ENCODE assay signal across 25 cellular contexts in the genomic region with DNA sequence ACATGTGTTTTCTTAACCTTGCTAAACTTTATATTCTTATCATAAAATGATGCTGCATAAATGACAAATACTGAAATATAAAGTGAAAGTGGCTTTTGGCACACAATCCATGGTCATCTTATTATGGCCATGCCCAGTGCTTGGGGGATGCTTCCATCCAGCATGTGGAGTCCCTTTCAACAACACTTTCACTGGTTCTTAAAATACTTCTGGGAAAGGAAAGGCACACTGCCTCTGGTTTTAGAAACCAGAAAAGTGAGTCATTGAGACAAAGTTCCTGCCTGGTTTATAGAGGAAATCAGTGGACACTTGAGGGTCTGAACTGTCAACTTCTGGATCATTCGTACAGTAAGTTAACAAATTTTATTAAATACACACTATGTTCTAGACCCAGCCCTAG.
A peak's percentile ranks its signal among the peaks of the same experiment; 100 is the strongest.
DNase-seq lines count a peak whose midpoint lies in the region; ATAC-seq and TF ChIP-seq lines count a peak whose summit lies in the region.
"Had no signal": no experiment of that assay in that cellular context is flagged by ENCODE, and none has a peak within 500 bp of the region (broad histone marks: within the 10 kb centered on the region; RNA-seq: fewer than 3 reads in every experiment).

No MANE protein-coding gene starts in this region.

- H3K4me1 Mint-ChIP-seq in activated T-helper 2 cell treated with anti-CD3 and anti-CD28 coated beads, Interferon-gamma antibody, Interleukin-2, Interleukin-4, amounts not matched to agents 10 μg/mL and 5 μg/mL and 100 μg/mL, durations not matched to agents 14 hours and 24 hours and 36 hours (ENCODE audit: low read depth): no peaks in the 10 kb centered on the region
- H3K4me1 Mint-ChIP-seq: activated CD4-positive, alpha-beta memory T cell treated with anti-CD3 and anti-CD28 coated beads, Interleukin-2, amount 10 ng/mL, durations not matched to agents 7 days and 5 days; activated naive CD8-positive, alpha-beta T cell treated with anti-CD3 and anti-CD28 coated beads, Interleukin-2, amount 50 U/mL, for 24 hours; B cell; neural crest cell; stimulated activated memory B cell treated with anti-CD40 and anti-IgM and Interleukin-4, amounts not matched to agents 10 μg/mL and 1 μg/mL and 100 μg/mL, for 72 hours had no signal

- no peak overlapping the region for H3K27ac Mint-ChIP-seq in activated T-helper 2 cell treated with anti-CD3 and anti-CD28 coated beads, Interferon-gamma antibody, Interleukin-2, Interleukin-4, amounts not matched to agents 10 μg/mL and 5 μg/mL and 100 μg/mL, durations not matched to agents 14 hours and 24 hours and 36 hours
- H3K27ac Mint-ChIP-seq: activated CD4-positive, alpha-beta memory T cell treated with anti-CD3 and anti-CD28 coated beads, Interleukin-2, amount 10 ng/mL, durations not matched to agents 7 days and 5 days; activated naive CD8-positive, alpha-beta T cell treated with anti-CD3 and anti-CD28 coated beads, Interleukin-2, amount 50 U/mL, for 24 hours; B cell; stimulated activated memory B cell treated with anti-CD40 and anti-IgM and Interleukin-4, amounts not matched to agents 10 μg/mL and 1 μg/mL and 100 μg/mL, for 72 hours had no signal

- no peaks in the 10 kb centered on the region for H3K36me3 ChIP-seq in upper lobe of right lung
- H3K36me3 ChIP-seq: prostate gland had no signal

- no peaks in the 10 kb centered on the region for H3K27me3 Mint-ChIP-seq in activated T-helper 2 cell treated with anti-CD3 and anti-CD28 coated beads, Interferon-gamma antibody, Interleukin-2, Interleukin-4, amounts not matched to agents 10 μg/mL and 5 μg/mL and 100 μg/mL, durations not matched to agents 14 hours and 24 hours and 36 hours (ENCODE audit: low read depth)
- H3K27me3 Mint-ChIP-seq: activated CD4-positive, alpha-beta memory T cell treated with anti-CD3 and anti-CD28 coated beads, Interleukin-2, amount 10 ng/mL, durations not matched to agents 7 days and 5 days; activated naive CD8-positive, alpha-beta T cell treated with anti-CD3 and anti-CD28 coated beads, Interleukin-2, amount 50 U/mL, for 24 hours; B cell; stimulated activated memory B cell treated with anti-CD40 and anti-IgM and Interleukin-4, amounts not matched to agents 10 μg/mL and 1 μg/mL and 100 μg/mL, for 72 hours had no signal

- no peak overlapping the region for H3K27ac ChIP-seq in upper lobe of right lung
- H3K27ac ChIP-seq: foreskin keratinocyte, KMS-11, prostate gland had no signal

- no peaks in the 10 kb centered on the region for H3K4me1 ChIP-seq in upper lobe of right lung
- H3K4me1 ChIP-seq: foreskin keratinocyte, prostate gland had no signal

- no peaks in the 10 kb centered on the region for H3K9me3 ChIP-seq in upper lobe of right lung
- H3K9me3 ChIP-seq: mucosa of descending colon, prostate gland had no signal

- ATAC-seq in SK-N-SH treated with all-trans-retinoic acid at 6 μM for 48 hours (peak; percentile 35; the same call in 1 of the 3 replicates), upper lobe of right lung (peak; percentile 31), HG02970 (IDR thresholded peaks at IDR 0.05; ENCODE audit: low FRiP score, unreplicated experiment) (no peak)
- ATAC-seq: activated CD4-positive, CD25-positive, alpha-beta regulatory T cell treated with anti-CD3 and anti-CD28 coated beads, Interleukin-2, amount 50 U/mL, for 24 hours; activated naive CD8-positive, alpha-beta T cell treated with anti-CD3 and anti-CD28 coated beads, Interleukin-2, amount 50 U/mL, for 24 hours; foreskin keratinocyte; mucosa of descending colon; stimulated activated memory B cell treated with anti-CD40 and anti-IgM and Interleukin-4, amounts not matched to agents 10 μg/mL and 1 μg/mL and 100 μg/mL, for 72 hours had no signal

- H3K4me3 Mint-ChIP-seq in activated T-helper 2 cell treated with anti-CD3 and anti-CD28 coated beads, Interferon-gamma antibody, Interleukin-2, Interleukin-4, amounts not matched to agents 10 μg/mL and 5 μg/mL and 100 μg/mL, durations not matched to agents 14 hours and 24 hours and 36 hours (ENCODE audit: low read depth): no peak overlapping the region
- H3K4me3 Mint-ChIP-seq: activated CD4-positive, alpha-beta memory T cell treated with anti-CD3 and anti-CD28 coated beads, Interleukin-2, amount 10 ng/mL, durations not matched to agents 7 days and 5 days; activated naive CD8-positive, alpha-beta T cell treated with anti-CD3 and anti-CD28 coated beads, Interleukin-2, amount 50 U/mL, for 24 hours; B cell; neural crest cell; stimulated activated memory B cell treated with anti-CD40 and anti-IgM and Interleukin-4, amounts not matched to agents 10 μg/mL and 1 μg/mL and 100 μg/mL, for 72 hours had no signal

- intact Hi-C loops in upper lobe of right lung (cut with DNase I): no loop called here
- intact Hi-C loops in activated T-helper 2 cell treated with anti-CD3 and anti-CD28 coated beads, Interferon-gamma antibody, Interleukin-2, Interleukin-4, amounts not matched to agents 10 μg/mL and 5 μg/mL and 100 μg/mL, durations not matched to agents 14 hours and 24 hours and 36 hours (cut with micrococcal nuclease): no loop called here

- no peak for TF ChIP-seq CTCF in fibroblast of pulmonary artery (IDR thresholded peaks at IDR 0.05; ENCODE audit: low read length, missing control alignments)
- no peak for TF ChIP-seq CTCF in upper lobe of right lung (IDR thresholded peaks at IDR 0.05)

- no peaks in the 10 kb centered on the region for H3K9me3 Mint-ChIP-seq in activated T-helper 2 cell treated with anti-CD3 and anti-CD28 coated beads, Interferon-gamma antibody, Interleukin-2, Interleukin-4, amounts not matched to agents 10 μg/mL and 5 μg/mL and 100 μg/mL, durations not matched to agents 14 hours and 24 hours and 36 hours
- H3K9me3 Mint-ChIP-seq: activated CD4-positive, alpha-beta memory T cell treated with anti-CD3 and anti-CD28 coated beads, Interleukin-2, amount 10 ng/mL, durations not matched to agents 7 days and 5 days; neural crest cell; stimulated activated memory B cell treated with anti-CD40 and anti-IgM and Interleukin-4, amounts not matched to agents 10 μg/mL and 1 μg/mL and 100 μg/mL, for 72 hours had no signal

- no peaks in the 10 kb centered on the region for H3K36me3 Mint-ChIP-seq in activated T-helper 2 cell treated with anti-CD3 and anti-CD28 coated beads, Interferon-gamma antibody, Interleukin-2, Interleukin-4, amounts not matched to agents 10 μg/mL and 5 μg/mL and 100 μg/mL, durations not matched to agents 14 hours and 24 hours and 36 hours (ENCODE audit: low read depth)
- H3K36me3 Mint-ChIP-seq: stimulated activated memory B cell treated with anti-CD40 and anti-IgM and Interleukin-4, amounts not matched to agents 10 μg/mL and 1 μg/mL and 100 μg/mL, for 72 hours had no signal

- no peaks in the 10 kb centered on the region for H3K27me3 ChIP-seq in upper lobe of right lung
- H3K27me3 ChIP-seq: foreskin keratinocyte had no signal

- H3K4me3 ChIP-seq in fibroblast of pulmonary artery (replicated peaks; ENCODE audit: low read depth, low read length) (no peak overlapping the region), upper lobe of right lung (no peak overlapping the region)
- H3K4me3 ChIP-seq: mucosa of descending colon, prostate gland had no signal

- DNase-seq in ELR (ENCODE audit: low read depth): peak; percentile 34
- peak; percentile 21 for DNase-seq in fibroblast of pulmonary artery (ENCODE audit: low read depth)
- no peak for DNase-seq in upper lobe of right lung
- DNase-seq in activated T-helper 2 cell treated with anti-CD3 and anti-CD28 coated beads, Interferon-gamma antibody, Interleukin-2, Interleukin-4, amounts not matched to agents 10 μg/mL and 5 μg/mL and 100 μg/mL, durations not matched to agents 14 hours and 24 hours and 36 hours (ENCODE audit: low spot score): no peak
- no peak for DNase-seq in NAMALWA (ENCODE audit: low spot score)
- DNase-seq: activated CD4-positive, alpha-beta memory T cell treated with anti-CD3 and anti-CD28 coated beads, Interleukin-2, amount 10 ng/mL, durations not matched to agents 7 days and 5 days; activated gamma-delta T cell; activated naive CD8-positive, alpha-beta T cell treated with anti-CD3 and anti-CD28 coated beads, Interleukin-2, amount 50 U/mL, for 24 hours; COR-L47; DMS79 treated with DMSO at 0.1 percent for 48 hours; hippocampal formation; islet precursor cell; mucosa of descending colon; NCI-H1092; NCI-H1930; T1000 had no signal

TF ChIP-seq in SK-N-SH treated with all-trans-retinoic acid at 6 μM for 48 hours, 23 proteins besides CTCF, POLR2A, EP300 and RAD21:
- TF ChIP-seq ISL1 (CRISPR knock-in tag; IDR thresholded peaks at IDR 0.05) (no peak), PPARA (CRISPR knock-in tag; IDR thresholded peaks at IDR 0.05; ENCODE audit: borderline replicate concordance) (no peak), ZNF565 (CRISPR knock-in tag; conservative IDR thresholded peaks at IDR 0.05; ENCODE audit: low read depth) (no peak), TCF4 (CRISPR knock-in tag; IDR thresholded peaks at IDR 0.05; ENCODE audit: borderline replicate concordance) (no peak), ARNTL (CRISPR knock-in tag; IDR thresholded peaks at IDR 0.05; ENCODE audit: borderline replicate concordance, low read depth) (no peak)
- TF ChIP-seq, protein P1, sequence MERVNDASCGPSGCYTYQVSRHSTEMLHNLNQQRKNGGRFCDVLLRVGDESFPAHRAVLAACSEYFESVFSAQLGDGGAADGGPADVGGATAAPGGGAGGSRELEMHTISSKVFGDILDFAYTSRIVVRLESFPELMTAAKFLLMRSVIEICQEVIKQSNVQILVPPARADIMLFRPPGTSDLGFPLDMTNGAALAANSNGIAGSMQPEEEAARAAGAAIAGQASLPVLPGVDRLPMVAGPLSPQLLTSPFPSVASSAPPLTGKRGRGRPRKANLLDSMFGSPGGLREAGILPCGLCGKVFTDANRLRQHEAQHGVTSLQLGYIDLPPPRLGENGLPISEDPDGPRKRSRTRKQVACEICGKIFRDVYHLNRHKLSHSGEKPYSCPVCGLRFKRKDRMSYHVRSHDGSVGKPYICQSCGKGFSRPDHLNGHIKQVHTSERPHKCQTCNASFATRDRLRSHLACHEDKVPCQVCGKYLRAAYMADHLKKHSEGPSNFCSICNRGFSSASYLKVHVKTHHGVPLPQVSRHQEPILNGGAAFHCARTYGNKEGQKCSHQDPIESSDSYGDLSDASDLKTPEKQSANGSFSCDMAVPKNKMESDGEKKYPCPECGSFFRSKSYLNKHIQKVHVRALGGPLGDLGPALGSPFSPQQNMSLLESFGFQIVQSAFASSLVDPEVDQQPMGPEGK (CRISPR knock-in tag; IDR thresholded peaks at IDR 0.05; ENCODE audit: borderline replicate concordance): no peak

Comparison
In these comparisons a context has a peak if more than half of its experiments do, and no peak if none do; other contexts are left out.
1. DNase-seq: peak in ELR (single experiment) and fibroblast of pulmonary artery (single experiment); none in upper lobe of right lung (single experiment), activated T-helper 2 cell treated with anti-CD3 and anti-CD28 coated beads, Interferon-gamma antibody, Interleukin-2, Interleukin-4, amounts not matched to agents 10 μg/mL and 5 μg/mL and 100 μg/mL, durations not matched to agents 14 hours and 24 hours and 36 hours (single experiment) and NAMALWA (single experiment).